ENCODE assay signal across 15 cellular contexts in genomic region chr13:59320021-59320420, GRCh38.
DNase-seq lines count a peak whose midpoint lies in the region; ATAC-seq and TF ChIP-seq lines count a peak whose summit lies in the region.
"Had no signal": no experiment of that assay in that cellular context is flagged by ENCODE, and none has a peak within 500 bp of the region (broad histone marks: within the 10 kb centered on the region; RNA-seq: fewer than 3 reads in every experiment).

No MANE protein-coding gene starts in this region.

- peaks cover 32% of the 10 kb centered on the region for H3K4me1 ChIP-seq in A673 (ENCODE audit: insufficient read depth, low read length, poor library complexity, severe bottlenecking)
- H3K4me1 ChIP-seq in left lung: no peaks in the 10 kb centered on the region
- peaks cover 0 to 9% (median 0%) of the 10 kb centered on the region in 6 donors for H3K4me1 ChIP-seq in spleen

- BruUV-seq in A673 (replicated peaks; lab: Mats Ljungman, UMichigan): no TSS peak

- ATAC-seq in left lung: no peak
- ATAC-seq: GM12878, HCT116 had no signal

- TF ChIP-seq CTCF in A673 (conservative IDR thresholded peaks at IDR 0.05; ENCODE audit: low read depth, low read length) (no peak), left lung (IDR thresholded peaks at IDR 0.05) (no peak), spleen (IDR thresholded peaks at IDR 0.05 in 8 of 11, conservative IDR thresholded peaks at IDR 0.05 in 3 of 11) (no peak)

- H3K36me3 ChIP-seq in A673 (ENCODE audit: insufficient read depth, low read length, poor library complexity, severe bottlenecking): no peaks in the 10 kb centered on the region
- H3K36me3 ChIP-seq in left lung: no peaks in the 10 kb centered on the region
- no peaks in the 10 kb centered on the region for H3K36me3 ChIP-seq in spleen

- intact Hi-C loops in A673 (cut with micrococcal nuclease; ENCODE audit: unreplicated experiment) (no loop called here), left lung (cut with DNase I) (no loop called here), spleen (cut with DNase I; ENCODE audit: low total_unique reads) (no loop called here)

- no peak for TF ChIP-seq POLR2A in spleen (IDR thresholded peaks at IDR 0.05)

- H3K4me3 ChIP-seq in A673 (ENCODE audit: low read depth, low read length, poor library complexity, severe bottlenecking) (no peak overlapping the region), left lung (no peak overlapping the region), spleen (no peak overlapping the region)
- H3K4me3 ChIP-seq: GM12878 had no signal

- DNase-seq in NCI-H2171 treated with DMSO at 0.1 percent for 48 hours (lab: John Stamatoyannopoulos, UW) (peak; percentile 62), NCI-H2171 (lab: John Stamatoyannopoulos, UW) (no peak), A673 (ENCODE audit: low spot score) (no peak), left lung (no peak), spleen (no peak), GF-D8 (lab: John Stamatoyannopoulos, UW) (no peak), middle frontal gyrus (ENCODE audit: extremely low spot score, low spot score) (no peak)
- DNase-seq: C1 segment of cervical spinal cord; Calu3; CD4-positive, alpha-beta T cell; DMS 273 treated with DMSO at 0.1 percent for 48 hours had no signal

- H3K27ac ChIP-seq in A673 (ENCODE audit: low read depth, low read length, poor library complexity, severe bottlenecking): peak overlapping the region; percentile 35
- peak overlapping the region; percentile 28 to 36 for H3K27ac ChIP-seq in left lung
- H3K27ac ChIP-seq in spleen: peak overlapping the region in 7 of 8 donors; percentile 15 to 70 (median 55)
- H3K27ac ChIP-seq: 22Rv1, HL-60 had no signal

- WGBS in spleen, 5 donors: 57 to 67% (median 65%) methylated on average over 2 of the region's 2 CpGs

- POLR2A ChIA-PET in A673 (lab: Charles Lee; ENCODE audit: low non-redundant PET): no interaction called here

- CTCF ChIA-PET in A673 (lab: Charles Lee): interaction anchor here (1.3 kb wide), 1 partner anchor 1695 kb away, joined by 3 read pairs; no protein-coding TSS in a partner anchor

- H3K27me3 ChIP-seq in A673 (replicated peaks; ENCODE audit: insufficient read depth, low read depth, low read length, poor library complexity): no peaks in the 10 kb centered on the region
- no peaks in the 10 kb centered on the region for H3K27me3 ChIP-seq in left lung
- no peaks in the 10 kb centered on the region for H3K27me3 ChIP-seq in spleen (replicated peaks in 1 of 7)

- no peaks in the 10 kb centered on the region for H3K9me3 ChIP-seq in A673 (ENCODE audit: low read depth, low read length, poor library complexity, severe bottlenecking)
- no peaks in the 10 kb centered on the region for H3K9me3 ChIP-seq in left lung
- no peaks in the 10 kb centered on the region for H3K9me3 ChIP-seq in spleen
